ENCODE assay signal across 21 cellular contexts in genomic region chr11:104365676-104366075, GRCh38.
"Had no signal": no experiment of that assay in that cellular context is flagged by ENCODE, and none has a peak within 500 bp of the region (broad histone marks: within the 10 kb centered on the region; RNA-seq: fewer than 3 reads in every experiment).

No MANE protein-coding gene starts in this region.

- ATAC-seq: HepG2, Panc1 had no signal

- H3K27ac ChIP-seq: RWPE1 had no signal

- H3K9me2 ChIP-seq: SK-N-SH had no signal

- H3K4me2 ChIP-seq: SK-N-SH had no signal

- H3K9me3 ChIP-seq: SK-N-SH had no signal

- DNase-seq: IMR-90, Karpas-422, KG1, MM.1S, NCI-H1092, NCI-H1105 treated with DMSO at 0.1 percent for 48 hours, NCI-H1417 treated with DMSO at 0.1 percent for 48 hours, NCI-H1694 treated with DMSO at 0.1 percent for 48 hours, NCI-H1930, NCI-H2081, NCI-H2107, NCI-H2227 treated with DMSO at 0.1 percent for 48 hours, NCI-H524, NCI-H69, NCI-H774, SHP77, SK-N-SH, SW 1271 had no signal
